In the genomic region with DNA sequence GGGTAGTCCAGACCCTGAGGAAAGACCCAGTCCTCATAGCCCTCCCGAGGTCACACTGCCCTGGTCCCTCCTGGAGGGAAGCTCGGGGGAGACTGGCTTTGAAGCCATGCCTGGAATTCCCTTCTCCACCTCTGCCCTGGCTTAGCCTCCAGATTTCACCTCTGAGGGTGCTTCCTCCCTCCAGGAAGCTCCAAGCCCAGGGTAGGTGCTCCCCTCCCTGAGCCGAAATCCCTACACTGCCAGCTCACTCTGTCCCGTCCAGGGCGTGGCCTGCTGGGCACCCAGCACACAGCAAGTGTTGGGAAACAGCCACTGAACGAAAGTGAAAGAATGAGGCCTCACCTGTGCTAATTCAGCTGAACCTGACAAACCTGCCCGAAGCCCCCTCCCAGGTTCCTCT, we compare ENCODE assay signal across 20 cellular contexts. TPM values are rescaled to one million over a fixed set of nuclear protein-coding genes. Genes with fewer than 3 reads are reported as not detected.
DNase-seq lines count a peak whose midpoint lies in the region; ATAC-seq and TF ChIP-seq lines count a peak whose summit lies in the region.
"Had no signal": no experiment of that assay in that cellular context is flagged by ENCODE, and none has a peak within 500 bp of the region (broad histone marks: within the 10 kb centered on the region; RNA-seq: fewer than 3 reads in every experiment).

No MANE protein-coding gene starts in this region.

- ATAC-seq in HG03520 (IDR thresholded peaks at IDR 0.05; ENCODE audit: unreplicated experiment) (no peak), GM19467 (IDR thresholded peaks at IDR 0.05; ENCODE audit: unreplicated experiment) (no peak)
- ATAC-seq: activated naive CD8-positive, alpha-beta T cell treated with anti-CD3 and anti-CD28 coated beads, Interleukin-2, amount 50 U/mL, for 24 hours had no signal

- H3K4me3 ChIP-seq in PC-9 (peak overlapping the region; percentile 31; the same call in 1 of the 2 replicates), hepatocyte (no peak overlapping the region), trophoblast cell (ENCODE audit: low read depth, low read length) (no peak overlapping the region)
- H3K4me3 ChIP-seq: ovary had no signal

- BruUV-seq in PC-9 (replicated peaks; lab: Mats Ljungman, UMichigan) = no TSS peak

- no peak overlapping the region for H2BK120ac ChIP-seq in trophoblast cell (ENCODE audit: insufficient read depth, low read length, poor library complexity)

- H2BK5ac ChIP-seq in trophoblast cell (ENCODE audit: low read depth, low read length, poor library complexity) = no peak overlapping the region

- H2BK12ac ChIP-seq in trophoblast cell (ENCODE audit: low read length) = no peak overlapping the region

- no peak overlapping the region for H3K18ac ChIP-seq in trophoblast cell (ENCODE audit: low read length)

- H3K79me1 ChIP-seq in trophoblast cell (ENCODE audit: low read length) = no peaks in the 10 kb centered on the region

- H3K27ac ChIP-seq in PC-9 (peak overlapping the region; percentile 84), hepatocyte (peak overlapping the region; percentile 74), trophoblast cell (ENCODE audit: low read depth, low read length) (no peak overlapping the region)
- H3K27ac ChIP-seq: ovary had no signal

- CTCF ChIA-PET in PC-9 (lab: Charles Lee) = interaction anchor here (0.9 kb wide), 1 partner anchor 52 kb away, joined by 6 read pairs; a partner anchor contains a TSS

- peak overlapping the region; percentile 71 for H3K4me2 ChIP-seq in PC-9
- no peak overlapping the region for H3K4me2 ChIP-seq in hepatocyte
- H3K4me2 ChIP-seq in trophoblast cell (ENCODE audit: low read length) = no peak overlapping the region

- no peak overlapping the region for H3K14ac ChIP-seq in trophoblast cell (ENCODE audit: low read length)

- H3K36me3 ChIP-seq in PC-9 (ENCODE audit: low read depth) (no peaks in the 10 kb centered on the region), hepatocyte (replicated peaks; ENCODE audit: insufficient read depth, low read depth) (no peaks in the 10 kb centered on the region), trophoblast cell (ENCODE audit: control insufficient read depth in 1 of 2, insufficient read depth in 2 of 2, low read length in 2 of 2) (peaks cover 84 to 91% of the 10 kb centered on the region in 2 experiments)
- H3K36me3 ChIP-seq: ovary had no signal

- TF ChIP-seq CTCF in PC-9 (conservative IDR thresholded peaks at IDR 0.05) (no peak), hepatocyte (IDR thresholded peaks at IDR 0.05; ENCODE audit: poor library complexity) (no peak)

- 90% methylated on average over 7 of the region's 7 CpGs for WGBS in hepatocyte (ENCODE audit: low lambda C conversion rate, missing lambda C conversion rate)
- WGBS in trophoblast cell (ENCODE audit: extremely low coverage, insufficient coverage, insufficient read length) = no CpG with 5 or more reads among the region's 7 CpGs

- DNase-seq in COLO668 (lab: John Stamatoyannopoulos, UW; ENCODE audit: unreplicated experiment) (peak; percentile 32), PC-9 (peak; percentile 75 to 78), hepatocyte (ENCODE audit: low spot score) (peak; percentile 60), trophoblast cell (peak; percentile 95), DMS153 (lab: John Stamatoyannopoulos, UW) (no peak)
- DNase-seq in activated T-cell treated with anti-CD3 and anti-CD28 coated beads, Interleukin-2, amount 50 U/mL, for 1 hour = no peak
- DNase-seq: activated B cell treated with CpG ODN at 0.5 μM for 24 hours; activated CD8-positive, alpha-beta memory T cell treated with anti-CD3 and anti-CD28 coated beads for 24 hours; activated naive CD8-positive, alpha-beta T cell treated with anti-CD3 and anti-CD28 coated beads, Interleukin-2, amount 50 U/mL, for 24 hours; CD4-positive, CD25-positive, alpha-beta regulatory T cell; HFFc6; kidney glomerular epithelial cell; NCI-H2081; NCI-H524 treated with DMSO at 0.1 percent for 48 hours; ovary; stimulated activated CD4-positive, alpha-beta T cell treated with anti-CD3 and anti-CD28 coated beads, Interleukin-4, amount 100 ng/mL, for 24 hours had no signal

- H3K4me1 ChIP-seq in PC-9 (replicated peaks; ENCODE audit: insufficient read depth) = peaks cover 11% of the 10 kb centered on the region; the same call in 1 of the 2 replicates
- H3K4me1 ChIP-seq in hepatocyte (ENCODE audit: insufficient read depth) = peaks cover 13% of the 10 kb centered on the region
- H3K4me1 ChIP-seq in trophoblast cell (ENCODE audit: control insufficient read depth in 1 of 2, insufficient read depth in 2 of 2, low read length in 2 of 2) = peaks cover 0 to 1% of the 10 kb centered on the region in 2 experiments

- no peaks in the 10 kb centered on the region for H3K27me3 ChIP-seq in PC-9 (ENCODE audit: insufficient read depth, low read depth)
- no peaks in the 10 kb centered on the region for H3K27me3 ChIP-seq in hepatocyte
- H3K27me3 ChIP-seq in trophoblast cell (ENCODE audit: insufficient read depth, low read length) = no peaks in the 10 kb centered on the region
- H3K27me3 ChIP-seq: ovary had no signal

- H3K23ac ChIP-seq in trophoblast cell (ENCODE audit: low read length) = no peak overlapping the region

- POLR2A ChIA-PET in PC-9 (lab: Charles Lee; ENCODE audit: unreplicated experiment) = interaction anchor here (0.6 kb wide), 1 partner anchor 162 kb away, joined by 3 read pairs; no protein-coding TSS in a partner anchor

- H4K91ac ChIP-seq in trophoblast cell (ENCODE audit: low read depth, low read length) = no peak overlapping the region

- no peaks in the 10 kb centered on the region for H3K9me2 ChIP-seq in PC-9 (ENCODE audit: insufficient read depth)
- no peaks in the 10 kb centered on the region for H3K9me2 ChIP-seq in hepatocyte (replicated peaks; ENCODE audit: insufficient read depth)

- H3K79me2 ChIP-seq in PC-9 (ENCODE audit: low read depth) (no peaks in the 10 kb centered on the region), hepatocyte (no peaks in the 10 kb centered on the region), trophoblast cell (ENCODE audit: control insufficient read depth, insufficient read depth, low read length, poor library complexity) (no peaks in the 10 kb centered on the region)

- no peak overlapping the region for H4K8ac ChIP-seq in trophoblast cell (ENCODE audit: low read depth, low read length)

- H4K12ac ChIP-seq in trophoblast cell (ENCODE audit: low read depth, low read length) = no peak overlapping the region

- peaks cover 10% of the 10 kb centered on the region; the same call in 1 of the 2 replicates for H3F3A ChIP-seq in PC-9 (ENCODE audit: insufficient read depth, low read depth)

- no peak overlapping the region for H2AK5ac ChIP-seq in trophoblast cell (ENCODE audit: low read length)

- H2AFZ ChIP-seq in PC-9 (no peak overlapping the region), hepatocyte (no peak overlapping the region), trophoblast cell (ENCODE audit: insufficient read depth, low read length, poor library complexity) (no peak overlapping the region)

- intact Hi-C loops in PC-9 (cut with micrococcal nuclease; ENCODE audit: unreplicated experiment) = no loop called here

- H3K9ac ChIP-seq in trophoblast cell (ENCODE audit: low read length) = no peak overlapping the region

- H3K4ac ChIP-seq in trophoblast cell (ENCODE audit: low read depth, low read length) = no peak overlapping the region

- H4K20me1 ChIP-seq in PC-9 (ENCODE audit: insufficient read depth) (no peaks in the 10 kb centered on the region), hepatocyte (ENCODE audit: insufficient read depth, poor library complexity, severe bottlenecking) (no peaks in the 10 kb centered on the region)

- H3K9me3 ChIP-seq in PC-9 (ENCODE audit: insufficient read depth, low read depth) (no peaks in the 10 kb centered on the region), hepatocyte (ENCODE audit: low read depth) (no peaks in the 10 kb centered on the region), trophoblast cell (ENCODE audit: insufficient read depth, low read depth, low read length) (peaks cover 4% of the 10 kb centered on the region)
- H3K9me3 ChIP-seq: ovary had no signal

RNA-seq across cellular contexts. Expression of a gene that starts 6.0 kb away (rescaled TPM):
- total RNA-seq in PC-9 (2021) = 12.3 and 21.1 TPM in 2 replicates
- total RNA-seq in hepatocyte = 4.8 and 14.0 TPM in 2 replicates
- 7.1 and 16.9 TPM in 2 replicates for polyA plus RNA-seq in hepatocyte
- polyA plus RNA-seq in trophoblast cell (2013) = 22.6 and 23.0 TPM in 2 replicates

RNA-seq across cellular contexts. Expression of a gene that starts 19.5 kb away (rescaled TPM):
- total RNA-seq in PC-9 (2021) = 11.3 and 12.6 TPM in 2 replicates
- 11.6 and 13.3 TPM in 2 replicates for total RNA-seq in hepatocyte
- polyA plus RNA-seq in hepatocyte = 9.3 and 11.5 TPM in 2 replicates
- polyA plus RNA-seq in trophoblast cell (2013) = 31.1 and 31.3 TPM in 2 replicates

RNA-seq across cellular contexts. Expression of a gene that starts 47.4 kb away (rescaled TPM):
- 18.6 and 32.3 TPM in 2 replicates for total RNA-seq in PC-9 (2021)
- total RNA-seq in hepatocyte = 21.4 and 31.1 TPM in 2 replicates
- 48.4 and 65.7 TPM in 2 replicates for polyA plus RNA-seq in hepatocyte
- polyA plus RNA-seq in trophoblast cell (2013) = 5.8 and 6.9 TPM in 2 replicates
- total RNA-seq: HFFc6 had no signal

RNA-seq across cellular contexts. Expression of a gene that starts 52.2 kb away (rescaled TPM):
- total RNA-seq in PC-9 (2021) = 2.1 and 4.2 TPM in 2 replicates
- total RNA-seq in hepatocyte = 0.27 and 0.44 TPM in 2 replicates
- 0.36 and 1.2 TPM in 2 replicates for polyA plus RNA-seq in hepatocyte
- 33.7 and 41.0 TPM in 2 replicates for polyA plus RNA-seq in trophoblast cell (2013)
- total RNA-seq: activated B cell treated with CpG ODN at 0.5 μM for 24 hours; CD4-positive, CD25-positive, alpha-beta regulatory T cell; skeletal muscle tissue; temporal lobe had no signal
- polyA plus RNA-seq: CD4-positive, CD25-positive, alpha-beta regulatory T cell; ovary had no signal

Comparison
In these comparisons a context has a peak if more than half of its experiments do, and no peak if none do; other contexts are left out.
1. DNase-seq: peak in COLO668 (single experiment), PC-9 (2 of 2), hepatocyte (single experiment) and trophoblast cell (2 of 2); none in DMS153 (single experiment) and activated T-cell treated with anti-CD3 and anti-CD28 coated beads, Interleukin-2, amount 50 U/mL, for 1 hour (single experiment).